Comparison of ENCODE assay signal across 1 cellular context in genomic region chr5:168592014-168592368, GRCh38.
TF ChIP-seq lines count a peak whose summit lies in the region.

No MANE protein-coding gene starts in this region.

TF ChIP-seq in HepG2, 621 proteins besides CTCF, POLR2A, EP300 and RAD21 (continued from another document and continues in another):
- TF ChIP-seq TFE3 (CRISPR knock-in tag; IDR thresholded peaks at IDR 0.05) (0 out of 2 replicates have a peak, but pooled peaks have one; percentile 14), ATF3 (CRISPR knock-in tag; IDR thresholded peaks at IDR 0.05) (0 out of 2 replicates have a peak, but pooled peaks have one; percentile 50), CSRNP1 (CRISPR knock-in tag; IDR thresholded peaks at IDR 0.05) (no peak), RBM39 (IDR thresholded peaks at IDR 0.05; ENCODE audit: low read depth, low read length, poor library complexity, severe bottlenecking) (no peak), ATRX (CRISPR knock-in tag; IDR thresholded peaks at IDR 0.05; ENCODE audit: borderline replicate concordance) (no peak), ZNF276 (CRISPR knock-in tag; IDR thresholded peaks at IDR 0.05; ENCODE audit: low read depth) (no peak), KDM2A (CRISPR knock-in tag; IDR thresholded peaks at IDR 0.05; ENCODE audit: borderline replicate concordance, low read depth) (no peak), ZNF557 (CRISPR knock-in tag; IDR thresholded peaks at IDR 0.05) (no peak), ZBTB10 (CRISPR knock-in tag; IDR thresholded peaks at IDR 0.05; ENCODE audit: borderline replicate concordance) (no peak), ZNF709 (CRISPR knock-in tag; IDR thresholded peaks at IDR 0.05) (no peak), IRF9 (CRISPR knock-in tag; IDR thresholded peaks at IDR 0.05; ENCODE audit: borderline replicate concordance) (no peak), ZGPAT (CRISPR knock-in tag; IDR thresholded peaks at IDR 0.05) (peak; percentile 90), ZNF746 (CRISPR knock-in tag; IDR thresholded peaks at IDR 0.05) (no peak), HES4 (CRISPR knock-in tag; IDR thresholded peaks at IDR 0.05; ENCODE audit: borderline replicate concordance) (no peak), ZNF720 (CRISPR knock-in tag; IDR thresholded peaks at IDR 0.05) (no peak), GMEB1 (CRISPR knock-in tag; IDR thresholded peaks at IDR 0.05; ENCODE audit: borderline replicate concordance) (peak; percentile 21; the same call in 1 of the 2 replicates), ZNF574 (CRISPR knock-in tag; IDR thresholded peaks at IDR 0.05) (0 out of 2 replicates have a peak, but pooled peaks have one; percentile 40), RERE (CRISPR knock-in tag; IDR thresholded peaks at IDR 0.05; ENCODE audit: low read depth) (peak; percentile 76; the same call in 1 of the 2 replicates), ZFP41 (CRISPR knock-in tag; IDR thresholded peaks at IDR 0.05; ENCODE audit: borderline replicate concordance) (no peak), HOXA9 (CRISPR knock-in tag; IDR thresholded peaks at IDR 0.05; ENCODE audit: borderline replicate concordance) (no peak), CHD2 (IDR thresholded peaks at IDR 0.05; ENCODE audit: low read depth, low read length) (no peak), KDM5A (IDR thresholded peaks at IDR 0.05; ENCODE audit: borderline replicate concordance, low read length) (no peak), SP140L (CRISPR knock-in tag; IDR thresholded peaks at IDR 0.05; ENCODE audit: borderline replicate concordance) (no peak), ZNF207 (IDR thresholded peaks at IDR 0.05; ENCODE audit: borderline replicate concordance) (no peak), ZNF724P (CRISPR knock-in tag; IDR thresholded peaks at IDR 0.05; ENCODE audit: borderline replicate concordance) (no peak)
